In the genomic region with DNA sequence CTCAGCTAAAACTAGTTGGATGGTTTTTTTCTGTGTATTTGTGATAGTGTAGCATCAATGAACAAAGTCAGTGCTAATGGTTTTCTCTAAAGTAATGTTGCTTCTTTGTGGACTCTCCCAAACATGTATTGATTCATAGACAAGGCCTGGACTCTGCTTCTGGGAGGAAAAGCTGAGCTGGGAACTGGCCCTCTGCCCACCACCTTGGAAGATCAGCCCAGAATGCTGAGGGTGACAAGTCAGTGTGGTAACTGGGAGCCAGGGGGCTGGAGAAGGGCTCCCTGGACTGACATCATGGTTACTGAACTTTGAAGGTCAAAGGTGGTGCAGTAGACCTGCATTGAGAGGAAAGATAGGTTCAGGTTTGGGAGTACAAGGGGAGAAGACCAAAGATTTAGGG, we compare ENCODE assay signal across 11 cellular contexts. TPM values are rescaled to one million over a fixed set of nuclear protein-coding genes. Genes with fewer than 3 reads are reported as not detected.
A peak's percentile ranks its signal among the peaks of the same experiment; 100 is the strongest.
DNase-seq lines count a peak whose midpoint lies in the region; ATAC-seq, FAIRE-seq and TF ChIP-seq lines count a peak whose summit lies in the region.
"Had no signal": no experiment of that assay in that cellular context is flagged by ENCODE, and none has a peak within 500 bp of the region (broad histone marks: within the 10 kb centered on the region; RNA-seq: fewer than 3 reads in every experiment).

No MANE protein-coding gene starts in this region.

- H3K9me2 ChIP-seq in hepatocyte (replicated peaks; ENCODE audit: insufficient read depth) = no peaks in the 10 kb centered on the region

- H3K9me3 Mint-ChIP-seq in astrocyte (ENCODE audit: unreplicated experiment) = no peaks in the 10 kb centered on the region
- H3K9me3 Mint-ChIP-seq in stimulated activated naive B cell treated with anti-CD40 and anti-IgM and Interleukin-4, amounts not matched to agents 10 μg/mL and 1 μg/mL and 100 μg/mL, for 72 hours = no peaks in the 10 kb centered on the region
- H3K9me3 Mint-ChIP-seq: activated T-cell treated with anti-CD3 and anti-CD28 coated beads, Interleukin-2, amount 50 U/mL, for 24 hours had no signal

- no peaks in the 10 kb centered on the region for H3K27me3 Mint-ChIP-seq in astrocyte (ENCODE audit: low read depth, unreplicated experiment)
- no peaks in the 10 kb centered on the region for H3K27me3 Mint-ChIP-seq in stimulated activated naive B cell treated with anti-CD40 and anti-IgM and Interleukin-4, amounts not matched to agents 10 μg/mL and 1 μg/mL and 100 μg/mL, for 72 hours
- H3K27me3 Mint-ChIP-seq: activated T-cell treated with anti-CD3 and anti-CD28 coated beads, Interleukin-2, amount 50 U/mL, for 24 hours had no signal

- peak overlapping the region; percentile 89 for H3K27ac Mint-ChIP-seq in astrocyte (ENCODE audit: unreplicated experiment)
- H3K27ac Mint-ChIP-seq in stimulated activated naive B cell treated with anti-CD40 and anti-IgM and Interleukin-4, amounts not matched to agents 10 μg/mL and 1 μg/mL and 100 μg/mL, for 72 hours = peak overlapping the region; percentile 51
- H3K27ac Mint-ChIP-seq: activated T-cell treated with anti-CD3 and anti-CD28 coated beads, Interleukin-2, amount 50 U/mL, for 24 hours had no signal

- CTCF ChIA-PET in HEK293T (lab: Yijun Ruan, JAX) = no interaction called here

- H3K79me2 ChIP-seq in astrocyte (ENCODE audit: insufficient read depth, low read length) (peaks cover 80% of the 10 kb centered on the region), hepatocyte (peaks cover 27% of the 10 kb centered on the region)

- H3K4me1 ChIP-seq in astrocyte (ENCODE audit: insufficient read depth, low read length) (peaks cover 38% of the 10 kb centered on the region), hepatocyte (ENCODE audit: insufficient read depth) (peaks cover 34% of the 10 kb centered on the region)

- H3K4me2 ChIP-seq in astrocyte (ENCODE audit: low read length) = peak overlapping the region; percentile 96
- peak overlapping the region; percentile 96 for H3K4me2 ChIP-seq in hepatocyte

- H3K36me3 ChIP-seq in astrocyte (ENCODE audit: insufficient read depth, low read length) (peaks cover 9% of the 10 kb centered on the region), hepatocyte (replicated peaks; ENCODE audit: insufficient read depth, low read depth) (no peaks in the 10 kb centered on the region)

- H3K9ac ChIP-seq in astrocyte (ENCODE audit: low read length) = peak overlapping the region; percentile 93

- ATAC-seq in stimulated activated naive B cell treated with anti-CD40 and anti-IgM and Interleukin-4, amounts not matched to agents 10 μg/mL and 1 μg/mL and 100 μg/mL, for 72 hours (replicated peaks) = no peak
- ATAC-seq in HG03045 (IDR thresholded peaks at IDR 0.05; ENCODE audit: unreplicated experiment) = no peak

- no peaks in the 10 kb centered on the region for H3K9me3 ChIP-seq in astrocyte (ENCODE audit: insufficient read depth, low read depth, low read length)
- H3K9me3 ChIP-seq in hepatocyte (ENCODE audit: low read depth) = no peaks in the 10 kb centered on the region

- TF ChIP-seq CTCF in GM12865 (IDR thresholded peaks at IDR 0.05; ENCODE audit: insufficient read depth, low read depth, low read length, missing control alignments) (no peak), astrocyte (IDR thresholded peaks at IDR 0.05; ENCODE audit: insufficient read depth, low read depth, low read length) (no peak), hepatocyte (IDR thresholded peaks at IDR 0.05; ENCODE audit: poor library complexity) (no peak)

- peak overlapping the region; percentile 93 for H3K4me3 Mint-ChIP-seq in astrocyte (ENCODE audit: unreplicated experiment)
- H3K4me3 Mint-ChIP-seq in stimulated activated naive B cell treated with anti-CD40 and anti-IgM and Interleukin-4, amounts not matched to agents 10 μg/mL and 1 μg/mL and 100 μg/mL, for 72 hours = no peak overlapping the region

- H3K27me3 ChIP-seq in astrocyte (ENCODE audit: insufficient read depth, low read length) = no peaks in the 10 kb centered on the region
- no peaks in the 10 kb centered on the region for H3K27me3 ChIP-seq in hepatocyte

- no peak for FAIRE-seq in astrocyte (lab: Jason Lieb, UNC)
- FAIRE-seq: G401.6 had no signal

- no peak for DNase-seq in GM12865 (ENCODE audit: low read depth)
- DNase-seq in astrocyte (ENCODE audit: low read depth) = peak; percentile 73
- DNase-seq in hepatocyte (ENCODE audit: low spot score) = no peak
- DNase-seq in stimulated activated naive B cell treated with anti-CD40 and anti-IgM and Interleukin-4, amounts not matched to agents 10 μg/mL and 1 μg/mL and 100 μg/mL, for 72 hours = no peak
- DNase-seq in GF-D8 (lab: John Stamatoyannopoulos, UW) = no peak
- no peak for DNase-seq in HEK293T (ENCODE audit: extremely low spot score)
- DNase-seq: activated T-cell treated with anti-CD3 and anti-CD28 coated beads, Interleukin-2, amount 50 U/mL, for 24 hours; effector memory CD4-positive, alpha-beta T cell; retina had no signal

- H4K20me1 ChIP-seq in astrocyte (ENCODE audit: insufficient read depth, low read length) (peaks cover 26% of the 10 kb centered on the region), hepatocyte (ENCODE audit: insufficient read depth, poor library complexity, severe bottlenecking) (no peaks in the 10 kb centered on the region)

- peaks cover 52% of the 10 kb centered on the region for H3K4me1 Mint-ChIP-seq in astrocyte (ENCODE audit: low read depth, unreplicated experiment)
- H3K4me1 Mint-ChIP-seq in stimulated activated naive B cell treated with anti-CD40 and anti-IgM and Interleukin-4, amounts not matched to agents 10 μg/mL and 1 μg/mL and 100 μg/mL, for 72 hours = peaks cover 48 to 62% of the 10 kb centered on the region in 2 donors

- H3K4me3 ChIP-seq in GM12865 (ENCODE audit: low read depth, low read length) (0 out of 2 replicates have a peak overlapping the region, but pooled peaks have one; percentile 80), astrocyte (ENCODE audit: insufficient read depth, low read depth, low read length) (peak overlapping the region; percentile 73), hepatocyte (no peak overlapping the region)

- no peak overlapping the region for H2AFZ ChIP-seq in astrocyte (ENCODE audit: low read depth, low read length)
- H2AFZ ChIP-seq in hepatocyte = no peak overlapping the region

- H3K27ac ChIP-seq in astrocyte (ENCODE audit: low read depth, low read length) (peak overlapping the region; percentile 67), hepatocyte (peak overlapping the region; percentile 94)

- POLR2A ChIA-PET in HEK293T (lab: Yijun Ruan, JAX) = no interaction called here

- H3K36me3 Mint-ChIP-seq in astrocyte (ENCODE audit: low read depth, unreplicated experiment) = peaks cover 21% of the 10 kb centered on the region
- peaks cover 4 to 19% of the 10 kb centered on the region in 2 donors for H3K36me3 Mint-ChIP-seq in stimulated activated naive B cell treated with anti-CD40 and anti-IgM and Interleukin-4, amounts not matched to agents 10 μg/mL and 1 μg/mL and 100 μg/mL, for 72 hours

TF ChIP-seq in HEK293T, 16 proteins besides CTCF, POLR2A, EP300 and RAD21:
- no peak for TF ChIP-seq FOXK2 (IDR thresholded peaks at IDR 0.05)
- TF ChIP-seq TARDBP (IDR thresholded peaks at IDR 0.05) = no peak
- no peak for TF ChIP-seq PKNOX1 (IDR thresholded peaks at IDR 0.05)
- no peak for TF ChIP-seq FOXM1 (IDR thresholded peaks at IDR 0.05; ENCODE audit: borderline replicate concordance)
- no peak for TF ChIP-seq NFRKB (IDR thresholded peaks at IDR 0.05)
- TF ChIP-seq BHLHE40 (IDR thresholded peaks at IDR 0.05; ENCODE audit: borderline replicate concordance) = no peak
- no peak for TF ChIP-seq HDGF (IDR thresholded peaks at IDR 0.05; ENCODE audit: borderline replicate concordance)
- no peak for TF ChIP-seq SUZ12 (IDR thresholded peaks at IDR 0.05)
- TF ChIP-seq L3MBTL2 (conservative IDR thresholded peaks at IDR 0.05) = no peak
- TF ChIP-seq CTBP1 (IDR thresholded peaks at IDR 0.05; ENCODE audit: borderline replicate concordance) = no peak
- TF ChIP-seq FOXA1 (IDR thresholded peaks at IDR 0.05) = no peak
- TF ChIP-seq ZNF384 (IDR thresholded peaks at IDR 0.05) = no peak
- no peak for TF ChIP-seq SP1 (IDR thresholded peaks at IDR 0.05)
- TF ChIP-seq ELF4 (IDR thresholded peaks at IDR 0.05) = no peak
- no peak for TF ChIP-seq ARNT (IDR thresholded peaks at IDR 0.05)
- no peak for TF ChIP-seq LEF1 (IDR thresholded peaks at IDR 0.05; ENCODE audit: borderline replicate concordance)

RNA-seq across cellular contexts. Expression of gene ARHGAP31, which starts 3.0 kb away (rescaled TPM):
- 48.1 and 58.8 TPM in 2 replicates for total RNA-seq in astrocyte
- total RNA-seq in hepatocyte = 6.4 and 7.3 TPM in 2 replicates
- 2.9 and 3.2 TPM in 2 replicates for polyA plus RNA-seq in hepatocyte

RNA-seq across cellular contexts. Expression of gene B4GALT4, which starts 56.5 kb away (rescaled TPM):
- total RNA-seq in astrocyte (36.7 and 45.4 TPM in 2 replicates), hepatocyte (55.4 and 55.7 TPM in 2 replicates)
- polyA plus RNA-seq in hepatocyte = 54.0 and 67.3 TPM in 2 replicates
